ENCODE assay signal across 11 cellular contexts in genomic region chr9:94245651-94246050, GRCh38.
"Had no signal": no experiment of that assay in that cellular context is flagged by ENCODE, and none has a peak within 500 bp of the region (broad histone marks: within the 10 kb centered on the region; RNA-seq: fewer than 3 reads in every experiment).

No MANE protein-coding gene starts in this region.

- H3K9me3 ChIP-seq: HAP-1 had no signal

- H3K4me3 Mint-ChIP-seq: GM23338, H9, HFFc6 had no signal

- ATAC-seq: GM23338, HCT116 had no signal

- FAIRE-seq: H1, H54 had no signal

- H3K27ac Mint-ChIP-seq: GM23338, H9, HFFc6 had no signal

- H2AFZ ChIP-seq: GM23248, GM23338 had no signal

- H3K4me1 ChIP-seq: HAP-1 had no signal

- H3K36me3 ChIP-seq: HAP-1 had no signal

- H3K4me2 ChIP-seq: GM23338 had no signal

- H3K4me3 ChIP-seq: GM23248, GM23338, HAP-1 had no signal

- DNase-seq: GM23248, GOT3, H7, H9, HCEC 1CT, HFFc6 had no signal

- H3K9me3 Mint-ChIP-seq: HFFc6 had no signal

- H3K27ac ChIP-seq: GM23248 had no signal

- H3K9ac ChIP-seq: GM23248 had no signal
